8 cellular contexts compared by ENCODE assay signal in genomic region chr20:62937353-62938104, GRCh38. TPM values are rescaled to one million over a fixed set of nuclear protein-coding genes. Genes with fewer than 3 reads are reported as not detected.
DNase-seq lines count a peak whose midpoint lies in the region; ATAC-seq and TF ChIP-seq lines count a peak whose summit lies in the region.

No MANE protein-coding gene starts in this region.

- peaks cover 30% of the 10 kb centered on the region for H3K36me3 Mint-ChIP-seq in activated naive CD4-positive, alpha-beta T cell treated with anti-CD3 and anti-CD28 coated beads, Interleukin-2, amount 10 ng/mL, durations not matched to agents 7 days and 5 days

- CTCF ChIA-PET in activated naive CD4-positive, alpha-beta T cell treated with anti-CD3 and anti-CD28 coated beads, Interleukin-2, amount 10 ng/mL, durations not matched to agents 7 days and 5 days (lab: Charles Lee), result interaction anchor here (0.7 to 2.7 kb wide), 4 partner anchors 10 to 35 kb away, joined by 3 to 11 read pairs (median 3); no protein-coding TSS in a partner anchor

- no peaks in the 10 kb centered on the region for H3K9me3 Mint-ChIP-seq in activated naive CD4-positive, alpha-beta T cell treated with anti-CD3 and anti-CD28 coated beads, Interleukin-2, amount 10 ng/mL, durations not matched to agents 7 days and 5 days

- H3K27ac Mint-ChIP-seq in activated naive CD4-positive, alpha-beta T cell treated with anti-CD3 and anti-CD28 coated beads, Interleukin-2, amount 10 ng/mL, durations not matched to agents 7 days and 5 days, result peak overlapping the region; percentile 97

- peaks cover 49% of the 10 kb centered on the region for H3K4me1 Mint-ChIP-seq in activated naive CD4-positive, alpha-beta T cell treated with anti-CD3 and anti-CD28 coated beads, Interleukin-2, amount 10 ng/mL, durations not matched to agents 7 days and 5 days

- peak; percentile 98 for DNase-seq in NB4 (ENCODE audit: low read depth)
- DNase-seq in SK-MEL-5 (ENCODE audit: low read depth, low spot score), result peak; percentile 94
- DNase-seq in activated naive CD4-positive, alpha-beta T cell treated with anti-CD3 and anti-CD28 coated beads, Interleukin-2, amount 10 ng/mL, durations not matched to agents 7 days and 5 days, result peak; percentile 97
- peak; percentile 94 for DNase-seq in germinal center (ENCODE audit: low spot score)
- DNase-seq in nucleus accumbens (lab: John Stamatoyannopoulos, UW), result peak; percentile 38 to 95 (median 90)
- DNase-seq in superior temporal gyrus (ENCODE audit: extremely low spot score), result peak; percentile 93

- in situ Hi-C loops in SK-MEL-5 (cut with HindIII; ENCODE audit: low pct_unique_long_range_greater_than_20kb, low sequenced_read_pairs), result no loop called here

- TF ChIP-seq CTCF in NB4 (IDR thresholded peaks at IDR 0.05; ENCODE audit: low read depth, low read length), result no peak

- peak; percentile 87 for TF ChIP-seq POLR2A in NB4 (IDR thresholded peaks at IDR 0.05; ENCODE audit: extremely low read depth, insufficient read length)

- peak; percentile 73 for ATAC-seq in HG02571 (IDR thresholded peaks at IDR 0.05; ENCODE audit: unreplicated experiment)

- no peaks in the 10 kb centered on the region for H3K27me3 Mint-ChIP-seq in activated naive CD4-positive, alpha-beta T cell treated with anti-CD3 and anti-CD28 coated beads, Interleukin-2, amount 10 ng/mL, durations not matched to agents 7 days and 5 days

- H3K4me3 Mint-ChIP-seq in activated naive CD4-positive, alpha-beta T cell treated with anti-CD3 and anti-CD28 coated beads, Interleukin-2, amount 10 ng/mL, durations not matched to agents 7 days and 5 days, result peak overlapping the region; percentile 99

- H3K4me3 ChIP-seq in GM08714 (ENCODE audit: low read length), result peak overlapping the region; percentile 94
- peak overlapping the region; percentile 98 for H3K4me3 ChIP-seq in NB4 (ENCODE audit: low read depth, low read length)

RNA-seq across cellular contexts. Expression of gene GID8, which starts 0.4 kb away (rescaled TPM):
- total RNA-seq in SK-MEL-5 (2014; rRNA removed; shearing (Covaris generic)), result 21.4 and 23.3 TPM in 2 replicates
- polyA plus RNA-seq in SK-MEL-5 (2015; cell fraction: cytosol; rRNA removed), result 27.1 and 31.1 TPM in 2 replicates
- 19.9 and 30.2 TPM in 2 replicates for polyA plus RNA-seq in SK-MEL-5 (2015; cell fraction: nucleus; rRNA removed)

RNA-seq across cellular contexts. Expression of gene DIDO1, which starts 11.2 kb away (rescaled TPM):
- total RNA-seq in SK-MEL-5 (2014; rRNA removed; shearing (Covaris generic)), result 26.4 and 29.9 TPM in 2 replicates
- polyA plus RNA-seq in SK-MEL-5 (2015; cell fraction: cytosol; rRNA removed), result 30.1 and 35.0 TPM in 2 replicates
- 107 and 134 TPM in 2 replicates for polyA plus RNA-seq in SK-MEL-5 (2015; cell fraction: nucleus; rRNA removed)

RNA-seq across cellular contexts. Expression of gene SLC17A9, which starts 15.0 kb away (rescaled TPM):
- total RNA-seq in SK-MEL-5 (2014; rRNA removed; shearing (Covaris generic)), result not detected in 2 replicates
- not detected in 2 replicates for polyA plus RNA-seq in SK-MEL-5 (2015; cell fraction: cytosol; rRNA removed)
- polyA plus RNA-seq in SK-MEL-5 (2015; cell fraction: nucleus; rRNA removed), result not detected in 2 replicates

Comparison
In these comparisons a context has a peak if more than half of its experiments do, and no peak if none do; other contexts are left out.
1. Peak in every context shown above with its lines: DNase-seq, ATAC-seq and H3K4me3 ChIP-seq.